ENCODE assay signal across 1 cellular context in genomic region chr11:64842851-64843841, GRCh38.
TF ChIP-seq lines count a peak whose summit lies in the region.

No MANE protein-coding gene starts in this region.

TF ChIP-seq in IMR-90, 13 proteins besides CTCF, POLR2A, EP300 and RAD21 (continued from another document):
- TF ChIP-seq USF2 (IDR thresholded peaks at IDR 0.05; ENCODE audit: low read depth, low read length): no peak
